In the genomic region with DNA sequence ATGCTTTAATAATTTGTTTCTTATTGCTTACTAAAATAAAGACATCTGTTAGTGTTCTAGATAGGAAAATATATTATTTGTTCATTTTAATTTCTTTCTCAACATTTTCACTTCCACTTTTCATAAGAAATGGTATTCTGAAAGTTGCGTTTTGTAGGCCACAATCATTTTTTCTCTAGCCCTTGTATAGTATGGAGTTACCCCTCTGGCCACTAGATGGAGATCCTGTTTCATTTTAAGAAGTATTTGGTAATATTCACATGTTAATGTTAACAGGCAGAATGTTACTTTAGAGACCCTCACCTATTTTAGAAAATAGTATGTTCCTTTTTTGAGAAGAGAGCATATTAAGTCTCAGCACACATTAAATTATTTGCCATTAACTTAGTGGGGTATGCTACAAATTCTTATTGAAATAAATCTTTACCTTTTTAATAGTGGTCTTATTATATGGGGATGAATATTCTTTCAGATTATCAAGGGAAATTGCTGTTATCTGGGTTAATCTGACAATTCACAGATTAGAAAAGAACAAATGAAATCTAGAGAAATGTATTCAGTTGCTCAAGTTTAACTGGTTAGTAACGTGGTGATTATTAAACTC, we compare ENCODE assay signal across 8 cellular contexts.
DNase-seq lines count a peak whose midpoint lies in the region; ATAC-seq and TF ChIP-seq lines count a peak whose summit lies in the region.

No MANE protein-coding gene starts in this region.

- no peaks in the 10 kb centered on the region for H3K4me1 Mint-ChIP-seq in T-helper 2 cell treated with Interferon-gamma antibody and Interleukin-4, amounts not matched to agents 5 μg/mL and 100 μg/mL, for 36 hours (ENCODE audit: low read depth)

- H3K4me1 ChIP-seq in thyroid gland: no peaks in the 10 kb centered on the region

- no peaks in the 10 kb centered on the region for H3K27me3 Mint-ChIP-seq in T-helper 2 cell treated with Interferon-gamma antibody and Interleukin-4, amounts not matched to agents 5 μg/mL and 100 μg/mL, for 36 hours (ENCODE audit: low read depth)

- H3K4me3 Mint-ChIP-seq in T-helper 2 cell treated with Interferon-gamma antibody and Interleukin-4, amounts not matched to agents 5 μg/mL and 100 μg/mL, for 36 hours: no peak overlapping the region

- peak; percentile 84 for ATAC-seq in HG02870 (IDR thresholded peaks at IDR 0.05; ENCODE audit: unreplicated experiment)

- TF ChIP-seq CTCF in GM13977 (IDR thresholded peaks at IDR 0.05; ENCODE audit: extremely low read depth, insufficient read depth, missing control alignments) (peak; percentile 69), astrocyte of the spinal cord (IDR thresholded peaks at IDR 0.05; ENCODE audit: low read depth, low read length) (peak; percentile 75), thyroid gland (IDR thresholded peaks at IDR 0.05) (peak; percentile 37 to 66 (median 54))

- no peaks in the 10 kb centered on the region for H3K9me3 Mint-ChIP-seq in T-helper 2 cell treated with Interferon-gamma antibody and Interleukin-4, amounts not matched to agents 5 μg/mL and 100 μg/mL, for 36 hours

- no peaks in the 10 kb centered on the region for H3K27me3 ChIP-seq in thyroid gland

- intact Hi-C loops in thyroid gland (cut with DNase I): no loop called here

- DNase-seq in AG20443 (ENCODE audit: low spot score): peak; percentile 57
- DNase-seq in GM13977 (ENCODE audit: low spot score): peak; percentile 61
- DNase-seq in NCI-H2171 treated with DMSO at 0.1 percent for 48 hours (lab: John Stamatoyannopoulos, UW): peak; percentile 69
- DNase-seq in astrocyte of the spinal cord (ENCODE audit: low read depth, low spot score): peak; percentile 67
- DNase-seq in inferior parietal cortex (ENCODE audit: extremely low spot score): peak; percentile 80
- DNase-seq in thyroid gland: no peak
- DNase-seq in T-helper 2 cell treated with Interferon-gamma antibody and Interleukin-4, amounts not matched to agents 5 μg/mL and 100 μg/mL, for 36 hours (ENCODE audit: low spot score): no peak

- in situ Hi-C loops in GM13977 (cut with MboI; ENCODE audit: low pct_unique_long_range_greater_than_20kb, low sequenced_read_pairs, unreplicated experiment) (loop anchor here (25.0 kb wide), 2 partner anchors 483 to 833 kb away; no protein-coding TSS in a partner anchor), astrocyte of the spinal cord (cut with HindIII; ENCODE audit: low sequenced_read_pairs) (no loop called here)

- WGBS in thyroid gland, 2 donors: 73 to 80% methylated on average over 2 of the region's 2 CpGs

- no peaks in the 10 kb centered on the region for H3K36me3 ChIP-seq in thyroid gland

- H3K4me3 ChIP-seq in astrocyte of the spinal cord (ENCODE audit: low read depth, low read length) (no peak overlapping the region), thyroid gland (replicated peaks in 1 of 3) (no peak overlapping the region)

- H3K36me3 Mint-ChIP-seq in T-helper 2 cell treated with Interferon-gamma antibody and Interleukin-4, amounts not matched to agents 5 μg/mL and 100 μg/mL, for 36 hours (ENCODE audit: low read depth): peaks cover 12% of the 10 kb centered on the region

- no peak for TF ChIP-seq POLR2A in thyroid gland (IDR thresholded peaks at IDR 0.05)

- H3K9me3 ChIP-seq in thyroid gland: no peaks in the 10 kb centered on the region

- H3K27ac ChIP-seq in thyroid gland: no peak overlapping the region

- H3K27ac Mint-ChIP-seq in T-helper 2 cell treated with Interferon-gamma antibody and Interleukin-4, amounts not matched to agents 5 μg/mL and 100 μg/mL, for 36 hours: no peak overlapping the region

Comparison
In these comparisons a context has a peak if more than half of its experiments do, and no peak if none do; other contexts are left out.
1. DNase-seq: peak in AG20443 (single experiment), GM13977 (single experiment), NCI-H2171 treated with DMSO at 0.1 percent for 48 hours (single experiment), astrocyte of the spinal cord (single experiment) and inferior parietal cortex (single experiment); none in thyroid gland (0 of 2) and T-helper 2 cell treated with Interferon-gamma antibody and Interleukin-4, amounts not matched to agents 5 μg/mL and 100 μg/mL, for 36 hours (single experiment).
2. Peak in every context shown above with its lines, with median percentiles within 50 percentile points of each other: CTCF ChIP-seq.